In the genomic region with DNA sequence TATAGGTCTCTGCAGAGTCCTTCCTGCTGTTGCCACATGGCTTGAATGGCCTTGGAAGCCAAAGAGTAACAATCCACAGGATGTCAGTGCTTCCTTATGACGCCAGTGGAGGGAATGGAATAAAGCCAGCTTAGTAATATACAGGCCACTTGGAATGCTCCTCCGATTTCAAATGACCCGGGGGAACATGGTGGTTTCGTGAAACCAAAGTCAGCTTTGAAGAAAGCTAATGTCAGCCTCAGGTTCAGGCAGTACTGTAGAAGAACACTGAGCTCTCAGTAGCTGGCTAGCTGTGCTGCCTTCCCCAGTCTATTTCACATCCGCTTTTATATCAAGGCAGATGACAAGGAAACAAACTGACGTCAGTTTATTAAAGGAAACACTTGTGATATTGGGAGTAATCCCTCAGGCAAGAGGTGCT, we compare ENCODE assay signal across 14 cellular contexts.
A peak's percentile ranks its signal among the peaks of the same experiment; 100 is the strongest.
DNase-seq lines count a peak whose midpoint lies in the region; ATAC-seq lines count a peak whose summit lies in the region.
"Had no signal": no experiment of that assay in that cellular context is flagged by ENCODE, and none has a peak within 500 bp of the region (broad histone marks: within the 10 kb centered on the region; RNA-seq: fewer than 3 reads in every experiment).

No MANE protein-coding gene starts in this region.

- no peak overlapping the region for H3K4me3 ChIP-seq in subcutaneous abdominal adipose tissue (ENCODE audit: low read depth in 1 of 5, low read length in 5 of 5)
- H3K4me3 ChIP-seq: HAP-1 had no signal

- peak; percentile 99 for DNase-seq in M059J (ENCODE audit: low read depth)
- DNase-seq in cerebellar cortex (ENCODE audit: low spot score): peak; percentile 58
- peak; percentile 22 for DNase-seq in islet precursor cell
- no peak for DNase-seq in DMS114 treated with DMSO at 0.1 percent for 48 hours (lab: John Stamatoyannopoulos, UW; ENCODE audit: unreplicated experiment)
- no peak for DNase-seq in NCI-H1436 treated with DMSO at 0.1 percent for 48 hours (lab: John Stamatoyannopoulos, UW)
- DNase-seq: activated effector memory CD4-positive, alpha-beta T cell treated with anti-CD3 and anti-CD28 coated beads, Interleukin-2, amount 50 U/mL, for 16 hours; effector CD4-positive, alpha-beta T cell; kidney glomerular epithelial cell; stimulated activated naive CD8-positive, alpha-beta T cell treated with anti-CD3 and anti-CD28 coated beads, Interleukin-15, amount 100 ng/mL, for 72 hours; WERI-Rb-1 had no signal

- peak overlapping the region; percentile 22 for H3K27ac ChIP-seq in subcutaneous abdominal adipose tissue (ENCODE audit: low read depth, low read length)
- H3K27ac ChIP-seq: WERI-Rb-1 had no signal

- H3K36me3 ChIP-seq in subcutaneous abdominal adipose tissue (ENCODE audit: control insufficient read depth in 5 of 5, insufficient read depth in 5 of 5, low read length in 5 of 5): peaks cover 3 to 16% (median 11%) of the 10 kb centered on the region in 5 donors
- H3K36me3 ChIP-seq: HAP-1 had no signal

- H3K4me1 ChIP-seq in subcutaneous abdominal adipose tissue (ENCODE audit: control insufficient read depth in 5 of 5, insufficient read depth in 5 of 5, low read length in 5 of 5): peaks cover 0 to 33% (median 3%) of the 10 kb centered on the region in 5 donors

- ATAC-seq in HG03442 (IDR thresholded peaks at IDR 0.05; ENCODE audit: unreplicated experiment): no peak
- ATAC-seq in HG02571 (IDR thresholded peaks at IDR 0.05; ENCODE audit: unreplicated experiment): no peak
- ATAC-seq: stimulated activated naive CD8-positive, alpha-beta T cell treated with anti-CD3 and anti-CD28 coated beads, Interleukin-15, amount 100 ng/mL, for 72 hours had no signal

- no peaks in the 10 kb centered on the region for H3K27me3 ChIP-seq in subcutaneous abdominal adipose tissue (ENCODE audit: control insufficient read depth in 5 of 5, insufficient read depth in 4 of 5, low read length in 5 of 5)

- no peak overlapping the region for H3K9ac ChIP-seq in subcutaneous abdominal adipose tissue (ENCODE audit: low read length in 5 of 5)

- no peaks in the 10 kb centered on the region for H3K9me3 ChIP-seq in subcutaneous abdominal adipose tissue (ENCODE audit: control insufficient read depth in 5 of 5, low read length in 5 of 5)
- H3K9me3 ChIP-seq: HAP-1 had no signal

Comparison
In these comparisons a context has a peak if more than half of its experiments do, and no peak if none do; other contexts are left out.
1. DNase-seq: peak in M059J (single experiment), cerebellar cortex (single experiment) and islet precursor cell (single experiment); none in DMS114 treated with DMSO at 0.1 percent for 48 hours (single experiment) and NCI-H1436 treated with DMSO at 0.1 percent for 48 hours (single experiment).